8 cellular contexts compared by ENCODE assay signal in the genomic region with DNA sequence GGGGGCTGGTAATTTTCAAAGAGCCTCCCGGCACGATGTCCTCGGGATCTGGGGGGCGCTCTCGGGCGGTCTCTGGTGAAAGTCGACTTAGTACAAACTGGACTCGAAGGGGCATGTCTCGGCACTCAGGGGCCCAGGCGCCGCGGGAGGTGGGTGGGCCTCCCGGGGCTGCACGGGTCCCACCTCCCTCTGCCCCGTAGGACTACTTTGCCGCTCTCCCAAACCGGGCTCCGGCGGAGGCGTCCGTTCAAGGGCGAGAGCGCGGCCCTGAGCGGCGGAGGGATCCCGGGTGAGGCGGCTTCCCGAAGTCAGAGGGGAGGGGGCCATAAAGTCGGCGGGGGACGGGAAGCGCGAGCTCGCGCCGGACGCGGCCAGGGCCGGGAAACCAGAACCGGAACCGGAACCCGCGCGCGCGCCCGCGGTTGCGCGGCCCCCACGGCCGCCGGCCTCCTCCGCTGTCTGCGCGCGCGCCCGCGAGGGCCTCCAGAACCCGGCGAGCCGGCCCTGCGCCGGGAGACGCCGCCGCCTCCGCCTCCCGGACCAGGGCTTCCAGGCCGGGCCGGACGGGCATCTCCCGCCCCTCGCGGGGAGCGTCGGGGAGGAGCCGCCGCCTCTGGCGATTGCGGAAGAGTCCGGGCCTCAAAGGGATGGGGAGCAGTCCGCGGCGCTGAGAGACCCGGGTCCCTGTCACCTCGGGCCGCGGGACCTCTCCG. TPM values are rescaled to one million over a fixed set of nuclear protein-coding genes. Genes with fewer than 3 reads are reported as not detected.
A peak's percentile ranks its signal among the peaks of the same experiment; 100 is the strongest.
DNase-seq lines count a peak whose midpoint lies in the region; ATAC-seq, FAIRE-seq and TF ChIP-seq lines count a peak whose summit lies in the region.

A gene with protein sequence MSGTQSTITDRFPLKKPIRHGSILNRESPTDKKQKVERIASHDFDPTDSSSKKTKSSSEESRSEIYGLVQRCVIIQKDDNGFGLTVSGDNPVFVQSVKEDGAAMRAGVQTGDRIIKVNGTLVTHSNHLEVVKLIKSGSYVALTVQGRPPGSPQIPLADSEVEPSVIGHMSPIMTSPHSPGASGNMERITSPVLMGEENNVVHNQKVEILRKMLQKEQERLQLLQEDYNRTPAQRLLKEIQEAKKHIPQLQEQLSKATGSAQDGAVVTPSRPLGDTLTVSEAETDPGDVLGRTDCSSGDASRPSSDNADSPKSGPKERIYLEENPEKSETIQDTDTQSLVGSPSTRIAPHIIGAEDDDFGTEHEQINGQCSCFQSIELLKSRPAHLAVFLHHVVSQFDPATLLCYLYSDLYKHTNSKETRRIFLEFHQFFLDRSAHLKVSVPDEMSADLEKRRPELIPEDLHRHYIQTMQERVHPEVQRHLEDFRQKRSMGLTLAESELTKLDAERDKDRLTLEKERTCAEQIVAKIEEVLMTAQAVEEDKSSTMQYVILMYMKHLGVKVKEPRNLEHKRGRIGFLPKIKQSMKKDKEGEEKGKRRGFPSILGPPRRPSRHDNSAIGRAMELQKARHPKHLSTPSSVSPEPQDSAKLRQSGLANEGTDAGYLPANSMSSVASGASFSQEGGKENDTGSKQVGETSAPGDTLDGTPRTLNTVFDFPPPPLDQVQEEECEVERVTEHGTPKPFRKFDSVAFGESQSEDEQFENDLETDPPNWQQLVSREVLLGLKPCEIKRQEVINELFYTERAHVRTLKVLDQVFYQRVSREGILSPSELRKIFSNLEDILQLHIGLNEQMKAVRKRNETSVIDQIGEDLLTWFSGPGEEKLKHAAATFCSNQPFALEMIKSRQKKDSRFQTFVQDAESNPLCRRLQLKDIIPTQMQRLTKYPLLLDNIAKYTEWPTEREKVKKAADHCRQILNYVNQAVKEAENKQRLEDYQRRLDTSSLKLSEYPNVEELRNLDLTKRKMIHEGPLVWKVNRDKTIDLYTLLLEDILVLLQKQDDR (N-terminal part only) (plus strand): TSS at position 486 of the 713 bp plus-strand sequence. CDS start 831 bp downstream, outside the sequence.

- peak within 1 kb of the TSS; percentile 37; the same call in 1 of the 3 replicates for H2BK15ac ChIP-seq in IMR-90 (ENCODE audit: low read depth, low read length)

- peaks cover 27% of the 10 kb centered on the region for H3K27me3 Mint-ChIP-seq in activated T-helper 17 cell treated with anti-CD3 and anti-CD28 coated beads, Interleukin-2, amount 50 U/mL, for 72 hours
- peaks cover 58 to 68% (median 63%) of the 10 kb centered on the region in 5 donors for H3K27me3 Mint-ChIP-seq in naive thymus-derived CD4-positive, alpha-beta T cell

- 0 out of 2 replicates have a peak within 1 kb of the TSS, but pooled peaks have one; percentile 30 for H2BK20ac ChIP-seq in IMR-90 (ENCODE audit: low read depth, low read length)

- no peak for TF ChIP-seq RAD21 in IMR-90 (IDR thresholded peaks at IDR 0.05; ENCODE audit: low read length)

- peak within 1 kb of the TSS; percentile 96 for H3K9ac ChIP-seq in IMR-90 (ENCODE audit: low read depth, low read length)
- H3K9ac ChIP-seq in fibroblast of lung (ENCODE audit: insufficient read depth, low read length): peak within 1 kb of the TSS; percentile 96

- H2AK9ac ChIP-seq in IMR-90 (replicated peaks; ENCODE audit: low read depth, low read length, poor library complexity): peak within 1 kb of the TSS; percentile 88

- H3K4ac ChIP-seq in IMR-90 (ENCODE audit: low read depth, low read length): peak within 1 kb of the TSS; percentile 95

- TF ChIP-seq CTCF in IMR-90 (conservative IDR thresholded peaks at IDR 0.05; ENCODE audit: low read depth, low read length): peak; percentile 31; the same call in 1 of the 2 replicates
- peak; percentile 29 to 54 for TF ChIP-seq CTCF in fibroblast of lung (conservative IDR thresholded peaks at IDR 0.05 in 1 of 2, IDR thresholded peaks at IDR 0.05 in 1 of 2; ENCODE audit: low read depth in 1 of 2, low read length in 2 of 2)

- intact Hi-C loops in IMR-90 (cut with micrococcal nuclease): loop anchor here (1.0 to 10.0 kb wide), 8 partner anchors 51 to 1259 kb away; no protein-coding TSS in a partner anchor
- intact Hi-C loops in naive thymus-derived CD4-positive, alpha-beta T cell (cut with micrococcal nuclease): loop anchor here (1.0 to 10.0 kb wide), 11 partner anchors 8 to 858 kb away; a partner anchor contains a TSS

- peak within 1 kb of the TSS; percentile 94 for H2AFZ ChIP-seq in IMR-90 (replicated peaks; ENCODE audit: low read length, poor library complexity)
- peak within 1 kb of the TSS; percentile 38 for H2AFZ ChIP-seq in fibroblast of lung (ENCODE audit: low read length)

- WGBS in IMR-90 (ENCODE audit: extremely low coverage in 2 of 2, insufficient read length in 1 of 2), 2 experiments: 0% methylated on average over 41 of the region's 92 CpGs; no CpG with 5 or more reads in 1 of the 2 experiments

- H4K20me1 ChIP-seq in IMR-90 (ENCODE audit: insufficient read depth, low read length) (peaks cover 41% of the 10 kb centered on the region), fibroblast of lung (ENCODE audit: control insufficient read depth, extremely low read depth, insufficient read depth, low read length) (peaks cover 6% of the 10 kb centered on the region)

- H3K9me1 ChIP-seq in IMR-90 (ENCODE audit: insufficient read depth, low read length): no peaks in the 10 kb centered on the region

- POLR2A ChIA-PET in IMR-90 (lab: Charles Lee; ENCODE audit: unreplicated experiment): interaction anchor here (0.6 to 1.5 kb wide), 2 partner anchors 9 to 11 kb away, joined by 3 to 24 read pairs; a partner anchor contains a TSS
- POLR2A ChIA-PET in naive thymus-derived CD4-positive, alpha-beta T cell (lab: Charles Lee): interaction anchor here (0.5 kb wide), 1 partner anchor 845 kb away, joined by 5 read pairs; no protein-coding TSS in a partner anchor

- peaks cover 6% of the 10 kb centered on the region for H3K4me1 ChIP-seq in IMR-90 (ENCODE audit: control insufficient read depth, insufficient read depth, low read length)
- peaks cover 16% of the 10 kb centered on the region for H3K4me1 ChIP-seq in fibroblast of lung (ENCODE audit: control insufficient read depth, extremely low read depth, insufficient read depth, low read length)
- H3K4me1 ChIP-seq in naive thymus-derived CD4-positive, alpha-beta T cell (ENCODE audit: control insufficient read depth in 2 of 2, insufficient read depth in 2 of 2, low read length in 2 of 2): peaks cover 13 to 22% of the 10 kb centered on the region in 2 donors

- ATAC-seq in GM21360 (IDR thresholded peaks at IDR 0.05; ENCODE audit: unreplicated experiment): peak; percentile 55
- peak; percentile 61 for ATAC-seq in IMR-90 (ENCODE audit: low read depth)
- peak; percentile 77 for ATAC-seq in activated T-helper 17 cell treated with anti-CD3 and anti-CD28 coated beads, Interleukin-2, amount 50 U/mL, for 72 hours (replicated peaks)
- peak; percentile 72 for ATAC-seq in naive thymus-derived CD4-positive, alpha-beta T cell
- peak; percentile 79 for ATAC-seq in stimulated activated effector memory CD8-positive, alpha-beta T cell treated with anti-CD3 and anti-CD28 coated beads, Interleukin-12 subunit alpha, Interleukin-12 subunit beta, amount 100 ng/mL, for 72 hours

- H3K79me1 ChIP-seq in IMR-90 (ENCODE audit: low read depth in 1 of 2, low read length in 2 of 2): peaks cover 3 to 21% of the 10 kb centered on the region in 2 experiments; a peak in 3 of 4 replicates

- H3K36me3 ChIP-seq in IMR-90 (ENCODE audit: control insufficient read depth, insufficient read depth, low read length): no peaks in the 10 kb centered on the region
- H3K36me3 ChIP-seq in fibroblast of lung (ENCODE audit: control insufficient read depth, insufficient read depth, low read length): no peaks in the 10 kb centered on the region
- H3K36me3 ChIP-seq in naive thymus-derived CD4-positive, alpha-beta T cell (ENCODE audit: control insufficient read depth in 2 of 3, insufficient read depth in 3 of 3, low read length in 3 of 3): no peaks in the 10 kb centered on the region

- H3K9me3 ChIP-seq in IMR-90 (ENCODE audit: control insufficient read depth, insufficient read depth, low read length): no peaks in the 10 kb centered on the region
- H3K9me3 ChIP-seq in fibroblast of lung (ENCODE audit: control insufficient read depth, insufficient read depth, low read depth, low read length): no peaks in the 10 kb centered on the region
- no peaks in the 10 kb centered on the region for H3K9me3 ChIP-seq in naive thymus-derived CD4-positive, alpha-beta T cell (ENCODE audit: control insufficient read depth in 2 of 3, low read length in 3 of 3)

- peak within 1 kb of the TSS; percentile 17 to 77; a peak in 3 of 4 replicates for H4K8ac ChIP-seq in IMR-90 (ENCODE audit: low read depth in 2 of 2, low read length in 2 of 2)

- peak within 1 kb of the TSS; percentile 88 for H2AK5ac ChIP-seq in IMR-90 (ENCODE audit: low read depth, low read length)

- peak within 1 kb of the TSS; percentile 94 for H3K56ac ChIP-seq in IMR-90 (ENCODE audit: extremely low read depth, insufficient read depth, low read length)

- dilution Hi-C loops in IMR-90 (cut with HindIII; ENCODE audit: low sequenced_read_pairs, unreplicated experiment): no loop called here

- BruUV-seq in IMR-90 (replicated peaks; lab: Mats Ljungman, UMichigan): no TSS peak

- TF ChIP-seq POLR2A in IMR-90 (IDR thresholded peaks at IDR 0.05; ENCODE audit: low read depth, low read length): peak; percentile 73

- H3K27me3 ChIP-seq in IMR-90 (ENCODE audit: control insufficient read depth, insufficient read depth, low read length) (no peaks in the 10 kb centered on the region), fibroblast of lung (ENCODE audit: control insufficient read depth, insufficient read depth, low read length) (no peaks in the 10 kb centered on the region)
- H3K27me3 ChIP-seq in naive thymus-derived CD4-positive, alpha-beta T cell (ENCODE audit: control insufficient read depth in 2 of 2, insufficient read depth in 2 of 2, low read length in 2 of 2): peaks cover 0 to 26% of the 10 kb centered on the region in 2 donors

- peak within 1 kb of the TSS; percentile 98 for H3K14ac ChIP-seq in IMR-90 (replicated peaks; ENCODE audit: low read depth, low read length)

- peaks cover 45% of the 10 kb centered on the region for H3K79me2 ChIP-seq in fibroblast of lung (ENCODE audit: control insufficient read depth, insufficient read depth, low read length)

- H3K18ac ChIP-seq in IMR-90 (ENCODE audit: low read depth, low read length): peak within 1 kb of the TSS; percentile 76

- peaks cover 13% of the 10 kb centered on the region for H3K36me3 Mint-ChIP-seq in activated T-helper 17 cell treated with anti-CD3 and anti-CD28 coated beads, Interleukin-2, amount 50 U/mL, for 72 hours (ENCODE audit: low read depth)
- peaks cover 0 to 8% (median 0%) of the 10 kb centered on the region in 5 donors for H3K36me3 Mint-ChIP-seq in naive thymus-derived CD4-positive, alpha-beta T cell
- H3K36me3 Mint-ChIP-seq in stimulated activated effector memory CD8-positive, alpha-beta T cell treated with anti-CD3 and anti-CD28 coated beads, Interleukin-12 subunit alpha, Interleukin-12 subunit beta, amount 100 ng/mL, for 72 hours: peaks cover 9% of the 10 kb centered on the region

- peak within 1 kb of the TSS; percentile 93 for H3K4me3 ChIP-seq in IMR-90 (ENCODE audit: insufficient read depth, low read depth, low read length)
- peak within 1 kb of the TSS; percentile 79 to 99 (median 96) for H3K4me3 ChIP-seq in fibroblast of lung (replicated peaks in 1 of 4; ENCODE audit: control extremely low read depth in 1 of 4, insufficient read depth in 1 of 4, low read depth in 3 of 4, low read length in 4 of 4)
- peak within 1 kb of the TSS; percentile 65 for H3K4me3 ChIP-seq in naive thymus-derived CD4-positive, alpha-beta T cell (ENCODE audit: low read length)

- no peak for FAIRE-seq in RCC 7860 (lab: Jason Lieb, UNC)

- peak within 1 kb of the TSS; percentile 51 for H4K5ac ChIP-seq in IMR-90 (ENCODE audit: low read depth, low read length)

- DNase-seq in COR-L47 (lab: John Stamatoyannopoulos, UW) (peak; percentile 96), IMR-90 (peak; percentile 97), RCC 7860 (ENCODE audit: low spot score) (peak; percentile 76), fibroblast of lung (ENCODE audit: low read depth in 2 of 2) (peak; percentile 99)
- peak; percentile 16 to 86 (median 47) for DNase-seq in naive thymus-derived CD4-positive, alpha-beta T cell
- DNase-seq in stimulated activated effector memory CD8-positive, alpha-beta T cell treated with anti-CD3 and anti-CD28 coated beads, Interleukin-12 subunit alpha, Interleukin-12 subunit beta, amount 100 ng/mL, for 72 hours (ENCODE audit: low spot score in 2 of 2): peak; percentile 70 to 88

- peak within 1 kb of the TSS; percentile 86 for H4K91ac ChIP-seq in IMR-90 (ENCODE audit: insufficient read depth, low read depth, low read length)

- H3K4me2 ChIP-seq in IMR-90 (ENCODE audit: low read depth, low read length) (peak within 1 kb of the TSS; percentile 100), fibroblast of lung (ENCODE audit: extremely low read depth, insufficient read depth, low read length) (peak within 1 kb of the TSS; percentile 99)

- no peaks in the 10 kb centered on the region for H3K9me3 Mint-ChIP-seq in activated T-helper 17 cell treated with anti-CD3 and anti-CD28 coated beads, Interleukin-2, amount 50 U/mL, for 72 hours
- H3K9me3 Mint-ChIP-seq in naive thymus-derived CD4-positive, alpha-beta T cell: peaks cover 0 to 13% (median 0%) of the 10 kb centered on the region in 11 donors
- no peaks in the 10 kb centered on the region for H3K9me3 Mint-ChIP-seq in stimulated activated effector memory CD8-positive, alpha-beta T cell treated with anti-CD3 and anti-CD28 coated beads, Interleukin-12 subunit alpha, Interleukin-12 subunit beta, amount 100 ng/mL, for 72 hours

- H3K27ac ChIP-seq in IMR-90 (ENCODE audit: insufficient read depth, low read length): peak within 1 kb of the TSS; percentile 92
- H3K27ac ChIP-seq in fibroblast of lung (ENCODE audit: insufficient read depth, low read length): peak within 1 kb of the TSS; percentile 95
- no peak within 1 kb of the TSS for H3K27ac ChIP-seq in naive thymus-derived CD4-positive, alpha-beta T cell (ENCODE audit: low read depth, low read length)

- peak within 1 kb of the TSS; percentile 87 for H2BK5ac ChIP-seq in IMR-90 (ENCODE audit: low read depth, low read length, poor library complexity, severe bottlenecking)

- peak within 1 kb of the TSS; percentile 76 for H3K23ac ChIP-seq in IMR-90 (ENCODE audit: low read depth, low read length)

- in situ Hi-C loops in IMR-90 (cut with MboI; ENCODE audit: low sequenced_read_pairs): loop anchor here (25.0 kb wide), 1 partner anchor 101 kb away; no protein-coding TSS in a partner anchor

- H3K4me3 Mint-ChIP-seq in activated T-helper 17 cell treated with anti-CD3 and anti-CD28 coated beads, Interleukin-2, amount 50 U/mL, for 72 hours: peak within 1 kb of the TSS; percentile 98
- H3K4me3 Mint-ChIP-seq in naive thymus-derived CD4-positive, alpha-beta T cell: peak within 1 kb of the TSS; percentile 75 to 95 (median 87)
- H3K4me3 Mint-ChIP-seq in stimulated activated effector memory CD8-positive, alpha-beta T cell treated with anti-CD3 and anti-CD28 coated beads, Interleukin-12 subunit alpha, Interleukin-12 subunit beta, amount 100 ng/mL, for 72 hours: peak within 1 kb of the TSS; percentile 89

- peak within 1 kb of the TSS; percentile 82 for H2BK120ac ChIP-seq in IMR-90 (ENCODE audit: low read depth, low read length)

- CTCF ChIA-PET in IMR-90 (lab: Yijun Ruan, JAX): interaction anchor here (0.6 to 1.0 kb wide), 4 partner anchors 10 to 701 kb away, joined by 3 to 6 read pairs (median 3); no protein-coding TSS in a partner anchor
- CTCF ChIA-PET in naive thymus-derived CD4-positive, alpha-beta T cell (lab: Charles Lee): interaction anchor here (3.7 kb wide), 1 partner anchor 348 kb away, joined by 23 read pairs; no protein-coding TSS in a partner anchor

- peaks cover 16% of the 10 kb centered on the region for H3K4me1 Mint-ChIP-seq in activated T-helper 17 cell treated with anti-CD3 and anti-CD28 coated beads, Interleukin-2, amount 50 U/mL, for 72 hours
- peaks cover 20 to 36% (median 31%) of the 10 kb centered on the region in 7 donors for H3K4me1 Mint-ChIP-seq in naive thymus-derived CD4-positive, alpha-beta T cell
- H3K4me1 Mint-ChIP-seq in stimulated activated effector memory CD8-positive, alpha-beta T cell treated with anti-CD3 and anti-CD28 coated beads, Interleukin-12 subunit alpha, Interleukin-12 subunit beta, amount 100 ng/mL, for 72 hours: peaks cover 36% of the 10 kb centered on the region

- H3K27ac Mint-ChIP-seq in activated T-helper 17 cell treated with anti-CD3 and anti-CD28 coated beads, Interleukin-2, amount 50 U/mL, for 72 hours: peak within 1 kb of the TSS; percentile 81
- H3K27ac Mint-ChIP-seq in naive thymus-derived CD4-positive, alpha-beta T cell: peak within 1 kb of the TSS in 6 of 9 donors; percentile 8 to 82 (median 65)
- H3K27ac Mint-ChIP-seq in stimulated activated effector memory CD8-positive, alpha-beta T cell treated with anti-CD3 and anti-CD28 coated beads, Interleukin-12 subunit alpha, Interleukin-12 subunit beta, amount 100 ng/mL, for 72 hours: peak within 1 kb of the TSS; percentile 90

RNA-seq across cellular contexts. Expression of the gene that starts here (rescaled TPM):
- total RNA-seq in IMR-90 (2012; rRNA removed) (115 and 131 TPM in 2 replicates), fibroblast of lung (107 and 141 TPM in 2 replicates)
- polyA plus RNA-seq in IMR-90 (2012; rRNA removed) (20.0 and 25.5 TPM in 2 replicates), fibroblast of lung (52.7 and 63.1 TPM in 2 replicates)
- polyA plus RNA-seq in IMR-90 (2012; cell fraction: cytosol; rRNA removed): 4.8 and 7.0 TPM in 2 replicates
- polyA plus RNA-seq in IMR-90 (2012; cell fraction: nucleus; rRNA removed; ENCODE audit: low replicate concordance): 4.6 and 29.2 TPM in 2 replicates
- 10 to 100 TPM; 12.9 to 21.5 TPM for total RNA-seq in activated T-helper 17 cell treated with anti-CD3 and anti-CD28 coated beads, Interleukin-2, amount 50 U/mL, for 72 hours
- polyA plus RNA-seq in fibroblast of lung (2012): 46.9 and 58.5 TPM in 2 replicates
- 46.8 and 57.9 TPM in 2 replicates for polyA minus RNA-seq in fibroblast of lung (ENCODE audit: low replicate concordance)
- total RNA-seq in naive thymus-derived CD4-positive, alpha-beta T cell: 10 to 100 TPM in 2 of 5 experiments, 1 to 10 TPM in 3; 1.9 to 13.1 (median 3.5) TPM
- under 1 TPM; 0.38 to 0.49 TPM for polyA plus RNA-seq in naive thymus-derived CD4-positive, alpha-beta T cell

Comparison
In these comparisons a context has a peak if more than half of its experiments do, and no peak if none do; other contexts are left out.
1. DNase-seq: peak in every context shown above with its lines; median percentile 99 in fibroblast of lung; 97 in IMR-90; 96 in COR-L47; 79 in stimulated activated effector memory CD8-positive, alpha-beta T cell treated with anti-CD3 and anti-CD28 coated beads, Interleukin-12 subunit alpha, Interleukin-12 subunit beta, amount 100 ng/mL, for 72 hours; 76 in RCC 7860; 47 in naive thymus-derived CD4-positive, alpha-beta T cell.